ENCODE assay signal across 9 cellular contexts in the genomic region with DNA sequence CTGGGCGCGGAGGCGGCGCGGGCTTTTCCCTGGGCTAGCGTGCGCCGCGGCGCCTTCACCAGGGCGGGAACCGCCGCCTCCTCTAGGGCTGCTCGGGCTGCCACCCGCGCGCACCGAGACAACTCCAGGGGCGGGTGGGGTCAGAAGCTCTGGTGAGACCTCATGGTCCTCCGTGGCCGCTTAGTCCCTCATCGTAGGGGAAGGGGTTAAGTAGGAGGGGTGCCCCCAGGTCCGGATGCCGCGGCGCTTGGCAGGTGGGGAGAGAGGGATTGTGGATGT. TPM values are rescaled to one million over a fixed set of nuclear protein-coding genes. Genes with fewer than 3 reads are reported as not detected.
A peak's percentile ranks its signal among the peaks of the same experiment; 100 is the strongest.
DNase-seq lines count a peak whose midpoint lies in the region; ATAC-seq and TF ChIP-seq lines count a peak whose summit lies in the region.
"Had no signal": no experiment of that assay in that cellular context is flagged by ENCODE, and none has a peak within 500 bp of the region (broad histone marks: within the 10 kb centered on the region; RNA-seq: fewer than 3 reads in every experiment).

No MANE protein-coding gene starts in this region.

- no TSS peak for BruUV-seq in Caco-2 (replicated peaks; lab: Mats Ljungman, UMichigan)

- H3K4me3 Mint-ChIP-seq in Caco-2 (ENCODE audit: unreplicated experiment) = peak overlapping the region; percentile 72

- ATAC-seq in HG03460 (IDR thresholded peaks at IDR 0.05; ENCODE audit: unreplicated experiment) (no peak), HG02571 (IDR thresholded peaks at IDR 0.05; ENCODE audit: unreplicated experiment) (no peak), GM18858 (IDR thresholded peaks at IDR 0.05; ENCODE audit: unreplicated experiment) (no peak)

- no peaks in the 10 kb centered on the region for H3K36me3 ChIP-seq in Caco-2 (ENCODE audit: control insufficient read depth, insufficient read depth, low read length)
- H3K36me3 ChIP-seq in NT2/D1 (ENCODE audit: insufficient read depth, insufficient read length, low read length) = peaks cover 17% of the 10 kb centered on the region
- H3K36me3 ChIP-seq in muscle layer of duodenum (ENCODE audit: control insufficient read depth in 1 of 2, insufficient read depth in 2 of 2, low read length in 2 of 2) = peaks cover 0 to 4% of the 10 kb centered on the region in 2 donors

- H3K27ac ChIP-seq in muscle layer of duodenum (ENCODE audit: low read length) = no peak overlapping the region
- H3K27ac ChIP-seq: HL-60 had no signal

- no peak overlapping the region for H3K27ac Mint-ChIP-seq in Caco-2 (ENCODE audit: unreplicated experiment)

- no peaks in the 10 kb centered on the region for H3K27me3 ChIP-seq in Caco-2 (replicated peaks; ENCODE audit: control insufficient read depth, insufficient read depth, low read length)
- H3K27me3 ChIP-seq in NT2/D1 (ENCODE audit: insufficient read depth, insufficient read length) = no peaks in the 10 kb centered on the region
- no peaks in the 10 kb centered on the region for H3K27me3 ChIP-seq in muscle layer of duodenum (ENCODE audit: low read depth, low read length)

- H3K4me1 ChIP-seq in Caco-2 (peaks cover 3% of the 10 kb centered on the region; the same call in 1 of the 2 replicates), NT2/D1 (ENCODE audit: insufficient read depth, insufficient read length) (peaks cover 2% of the 10 kb centered on the region), muscle layer of duodenum (ENCODE audit: control insufficient read depth in 1 of 2, insufficient read depth in 2 of 2, low read length in 2 of 2) (peaks cover 0 to 55% of the 10 kb centered on the region in 2 donors)

- no peaks in the 10 kb centered on the region for H3K9me3 ChIP-seq in Caco-2
- no peaks in the 10 kb centered on the region for H3K9me3 ChIP-seq in NT2/D1 (ENCODE audit: insufficient read depth, low read length)
- H3K9me3 ChIP-seq in muscle layer of duodenum (ENCODE audit: control insufficient read depth in 1 of 2, low read length in 2 of 2) = no peaks in the 10 kb centered on the region

- TF ChIP-seq CTCF in Caco-2 (IDR thresholded peaks at IDR 0.05; ENCODE audit: insufficient read depth in 1 of 2, low read depth in 1 of 2, low read length in 1 of 2, severe bottlenecking in 1 of 2, unreplicated experiment in 1 of 2) (no peak), epithelial cell of esophagus (IDR thresholded peaks at IDR 0.05; ENCODE audit: insufficient read depth, low read depth, low read length, missing control alignments) (no peak)

- POLR2A ChIA-PET in Caco-2 (lab: Charles Lee) = no interaction called here

- no peaks in the 10 kb centered on the region for H3K9me3 Mint-ChIP-seq in Caco-2 (ENCODE audit: unreplicated experiment)

- no peaks in the 10 kb centered on the region for H3K27me3 Mint-ChIP-seq in Caco-2 (ENCODE audit: insufficient read depth, unreplicated experiment)

- CTCF ChIA-PET in Caco-2 (lab: Charles Lee) = interaction anchor here (1.4 kb wide), 1 partner anchor 78 kb away, joined by 4 read pairs; no protein-coding TSS in a partner anchor

- intact Hi-C loops in Caco-2 (cut with micrococcal nuclease; ENCODE audit: unreplicated experiment) = loop anchor here (5.0 kb wide), 1 partner anchor 66 kb away; no protein-coding TSS in a partner anchor

- H3K4me1 Mint-ChIP-seq in Caco-2 (ENCODE audit: low read depth, unreplicated experiment) = no peaks in the 10 kb centered on the region

- DNase-seq in Caco-2 (peak in 1 of 2 experiments; percentile 42), NT2/D1 (ENCODE audit: low read depth, low spot score) (no peak), epithelial cell of esophagus (ENCODE audit: low read depth) (peak; percentile 19), middle frontal gyrus (ENCODE audit: extremely low spot score, low spot score) (no peak)

- no peaks in the 10 kb centered on the region for H3K36me3 Mint-ChIP-seq in Caco-2 (ENCODE audit: insufficient read depth, unreplicated experiment)

- peak overlapping the region; percentile 86 for H3K9ac ChIP-seq in NT2/D1 (ENCODE audit: insufficient read length, low read depth)

- H3K4me3 ChIP-seq in Caco-2 (ENCODE audit: low read depth, low read length) (peak overlapping the region; percentile 47), NT2/D1 (ENCODE audit: insufficient read length, low read depth) (peak overlapping the region; percentile 70), epithelial cell of esophagus (ENCODE audit: low read length) (peak overlapping the region; percentile 49), muscle layer of duodenum (ENCODE audit: low read depth in 1 of 2, low read length in 2 of 2) (peak overlapping the region; percentile 59 to 93)

RNA-seq across cellular contexts. Expression of a gene that starts 0.6 kb away (rescaled TPM):
- total RNA-seq in Caco-2 (2022) = 2.8 and 3.6 TPM in 2 replicates
